19 cellular contexts compared by ENCODE assay signal in the genomic region with DNA sequence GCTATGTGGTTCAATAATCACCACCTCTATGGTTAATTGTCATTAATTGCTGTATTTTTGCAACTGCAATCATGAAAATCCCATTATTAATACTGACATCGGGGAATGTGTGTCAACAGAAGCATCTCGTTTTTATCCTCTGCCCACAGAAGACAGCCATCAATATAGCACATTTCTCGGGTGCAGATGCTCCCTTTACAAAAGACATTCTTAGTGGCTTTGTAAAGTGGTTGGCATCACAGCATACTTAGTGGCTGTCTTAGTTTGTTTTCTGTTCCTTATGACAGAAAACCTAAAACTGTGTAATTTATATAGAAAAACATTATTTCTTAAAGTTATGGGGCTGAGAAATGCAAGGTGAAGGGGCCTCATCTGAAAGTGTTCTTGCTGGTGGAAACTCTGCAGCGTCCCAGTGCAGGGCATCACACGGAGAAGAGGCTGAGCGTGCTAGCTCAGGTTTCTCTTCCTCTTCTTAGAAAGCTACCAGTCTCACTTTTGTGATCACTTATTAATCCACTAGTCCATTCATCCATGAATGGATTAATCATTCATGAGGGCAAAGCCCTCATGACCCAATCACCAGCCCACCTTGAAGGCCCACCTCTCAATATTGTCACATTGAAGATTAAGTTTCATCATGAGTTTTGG.
A peak's percentile ranks its signal among the peaks of the same experiment; 100 is the strongest.
DNase-seq lines count a peak whose midpoint lies in the region; ATAC-seq lines count a peak whose summit lies in the region.
"Had no signal": no experiment of that assay in that cellular context is flagged by ENCODE, and none has a peak within 500 bp of the region (broad histone marks: within the 10 kb centered on the region; RNA-seq: fewer than 3 reads in every experiment).

No MANE protein-coding gene starts in this region.

- peak; percentile 38 for ATAC-seq in GM18520 (IDR thresholded peaks at IDR 0.05; ENCODE audit: unreplicated experiment)
- ATAC-seq in GM21528 (IDR thresholded peaks at IDR 0.05; ENCODE audit: low FRiP score, unreplicated experiment): peak; percentile 64
- peak; percentile 78 for ATAC-seq in HG03066 (IDR thresholded peaks at IDR 0.05; ENCODE audit: low read depth, unreplicated experiment)
- ATAC-seq in GM21515 (IDR thresholded peaks at IDR 0.05; ENCODE audit: unreplicated experiment): no peak
- no peak for ATAC-seq in GM18519 (IDR thresholded peaks at IDR 0.05; ENCODE audit: low FRiP score, unreplicated experiment)
- ATAC-seq: effector memory CD8-positive, alpha-beta T cell; naive thymus-derived CD8-positive, alpha-beta T cell had no signal

- DNase-seq in RPMI8226 (peak; percentile 4), DMS 273 (lab: John Stamatoyannopoulos, UW; ENCODE audit: unreplicated experiment) (no peak), HuH-7 (ENCODE audit: low spot score) (no peak)
- DNase-seq: activated CD4-positive, alpha-beta T cell treated with anti-CD3 and anti-CD28 coated beads for 1 hour; activated effector memory CD4-positive, alpha-beta T cell treated with anti-CD3 and anti-CD28 coated beads, Interleukin-2, amount 50 U/mL, for 16 hours; amniotic stem cell; CD4-positive, CD25-positive, alpha-beta regulatory T cell; central memory CD4-positive, alpha-beta T cell; effector memory CD8-positive, alpha-beta T cell; naive thymus-derived CD8-positive, alpha-beta T cell; NCI-H1417; stimulated activated CD4-positive, alpha-beta T cell treated with anti-CD3 and anti-CD28 coated beads, Interleukin-4, amount 100 ng/mL, for 24 hours; stimulated activated CD8-positive, alpha-beta memory T cell treated with anti-CD3 and anti-CD28 coated beads, Interleukin-4, amount 100 ng/mL, for 48 hours; T1000 had no signal

Comparison
In these comparisons a context has a peak if more than half of its experiments do, and no peak if none do; other contexts are left out.
1. ATAC-seq: peak in GM18520 (single experiment), GM21528 (single experiment) and HG03066 (single experiment); none in GM21515 (single experiment) and GM18519 (single experiment).